In genomic region chr6:21597243-21597682, GRCh38 we compare ENCODE assay signal across 8 cellular contexts. TPM values are rescaled to one million over a fixed set of nuclear protein-coding genes. Genes with fewer than 3 reads are reported as not detected.
DNase-seq lines count a peak whose midpoint lies in the region; ATAC-seq, FAIRE-seq and TF ChIP-seq lines count a peak whose summit lies in the region.

No MANE protein-coding gene starts in this region.

- H4K20me1 ChIP-seq in Karpas-422 (ENCODE audit: insufficient read depth, low read depth, low read length), result peaks cover 12% of the 10 kb centered on the region; the same call in 1 of the 2 replicates

- peak overlapping the region; percentile 14 to 81 for H3K27ac Mint-ChIP-seq in natural killer cell treated with Interleukin-12 subunit alpha and Interleukin-12 subunit beta and Interleukin-15 and Interleukin-18, amount 100 ng/mL, for 72 hours

- no peak for FAIRE-seq in urothelium cell line (lab: Jason Lieb, UNC)

- H3K9me3 ChIP-seq in BE2C (no peaks in the 10 kb centered on the region), Karpas-422 (ENCODE audit: low read length) (no peaks in the 10 kb centered on the region)

- H3K27me3 Mint-ChIP-seq in natural killer cell treated with Interleukin-12 subunit alpha and Interleukin-12 subunit beta and Interleukin-15 and Interleukin-18, amount 100 ng/mL, for 72 hours, result peaks cover 2 to 15% of the 10 kb centered on the region in 2 donors

- H3K4me3 ChIP-seq in BE2C (ENCODE audit: low read depth, low read length), result peak overlapping the region; percentile 89
- H3K4me3 ChIP-seq in Karpas-422 (ENCODE audit: low read length), result no peak overlapping the region
- H3K4me3 ChIP-seq in coronary artery, result peak overlapping the region; percentile 79

- H2AFZ ChIP-seq in Karpas-422 (ENCODE audit: low read length), result no peak overlapping the region

- 0 out of 2 replicates have a peak, but pooled peaks cover 3% of the 10 kb centered on the region for H3K79me2 ChIP-seq in Karpas-422 (ENCODE audit: low read length)

- TF ChIP-seq CTCF in BE2C (IDR thresholded peaks at IDR 0.05; ENCODE audit: low read depth, low read length) (no peak), coronary artery (IDR thresholded peaks at IDR 0.05) (no peak)

- no peaks in the 10 kb centered on the region for H3K9me3 Mint-ChIP-seq in natural killer cell treated with Interleukin-12 subunit alpha and Interleukin-12 subunit beta and Interleukin-15 and Interleukin-18, amount 100 ng/mL, for 72 hours

- no peaks in the 10 kb centered on the region for H3K9me2 ChIP-seq in Karpas-422 (replicated peaks; ENCODE audit: insufficient read depth, low read length)

- H3K36me3 ChIP-seq in BE2C, result peaks cover 57% of the 10 kb centered on the region
- H3K36me3 ChIP-seq in Karpas-422 (ENCODE audit: insufficient read depth, low read length), result no peaks in the 10 kb centered on the region

- H3K27ac ChIP-seq in Karpas-422 (ENCODE audit: low read length) (no peak overlapping the region), coronary artery (no peak overlapping the region)

- no peaks in the 10 kb centered on the region for H3K4me1 ChIP-seq in BE2C
- peaks cover 30% of the 10 kb centered on the region for H3K4me1 ChIP-seq in Karpas-422 (ENCODE audit: low read length)

- H3K4me1 Mint-ChIP-seq in natural killer cell treated with Interleukin-12 subunit alpha and Interleukin-12 subunit beta and Interleukin-15 and Interleukin-18, amount 100 ng/mL, for 72 hours (ENCODE audit: low read depth in 2 of 2), result peaks cover 15 to 20% of the 10 kb centered on the region in 2 donors

- no peaks in the 10 kb centered on the region for H3K36me3 Mint-ChIP-seq in natural killer cell treated with Interleukin-12 subunit alpha and Interleukin-12 subunit beta and Interleukin-15 and Interleukin-18, amount 100 ng/mL, for 72 hours

- peak overlapping the region; percentile 80 for H3K4me2 ChIP-seq in Karpas-422 (ENCODE audit: low read depth, low read length, poor library complexity, severe bottlenecking)

- H3K4me3 Mint-ChIP-seq in natural killer cell treated with Interleukin-12 subunit alpha and Interleukin-12 subunit beta and Interleukin-15 and Interleukin-18, amount 100 ng/mL, for 72 hours, result peak overlapping the region; percentile 94

- ATAC-seq in natural killer cell treated with Interleukin-12 subunit alpha and Interleukin-12 subunit beta and Interleukin-15 and Interleukin-18, amount 100 ng/mL, for 72 hours, result no peak
- no peak for ATAC-seq in GM21528 (IDR thresholded peaks at IDR 0.05; ENCODE audit: low FRiP score, unreplicated experiment)
- no peak for ATAC-seq in GM19452 (IDR thresholded peaks at IDR 0.05; ENCODE audit: unreplicated experiment)

- DNase-seq in BE2C (no peak), Karpas-422 (no peak), coronary artery (ENCODE audit: low spot score) (no peak), NCI-H2029 treated with DMSO at 0.1 percent for 48 hours (lab: John Stamatoyannopoulos, UW) (no peak), urothelium cell line (ENCODE audit: low spot score) (no peak)
- DNase-seq in natural killer cell treated with Interleukin-12 subunit alpha and Interleukin-12 subunit beta and Interleukin-15 and Interleukin-18, amount 100 ng/mL, for 72 hours (ENCODE audit: low spot score), result no peak

- H3K27me3 ChIP-seq in BE2C (no peaks in the 10 kb centered on the region), Karpas-422 (ENCODE audit: low read length) (no peaks in the 10 kb centered on the region)

- H3K9ac ChIP-seq in Karpas-422 (ENCODE audit: low read length), result no peak overlapping the region

RNA-seq across cellular contexts. Expression of gene SOX4, which starts 3.7 kb away (rescaled TPM):
- 37.2 TPM for polyA plus RNA-seq in BE2C (2012; ENCODE audit: insufficient read depth, insufficient read length, low read depth)
- total RNA-seq in Karpas-422 (2014; rRNA removed; shearing (Covaris generic); ENCODE audit: low replicate concordance), result 5.0 and 5.3 TPM in 2 replicates
- 1 to 10 TPM in 1 of 2 donors, under 1 TPM in 1; 0.98 to 1.5 TPM for total RNA-seq in natural killer cell treated with Interleukin-12 subunit alpha and Interleukin-12 subunit beta and Interleukin-15 and Interleukin-18, amount 100 ng/mL, for 72 hours
